8 cellular contexts compared by ENCODE assay signal in the genomic region with DNA sequence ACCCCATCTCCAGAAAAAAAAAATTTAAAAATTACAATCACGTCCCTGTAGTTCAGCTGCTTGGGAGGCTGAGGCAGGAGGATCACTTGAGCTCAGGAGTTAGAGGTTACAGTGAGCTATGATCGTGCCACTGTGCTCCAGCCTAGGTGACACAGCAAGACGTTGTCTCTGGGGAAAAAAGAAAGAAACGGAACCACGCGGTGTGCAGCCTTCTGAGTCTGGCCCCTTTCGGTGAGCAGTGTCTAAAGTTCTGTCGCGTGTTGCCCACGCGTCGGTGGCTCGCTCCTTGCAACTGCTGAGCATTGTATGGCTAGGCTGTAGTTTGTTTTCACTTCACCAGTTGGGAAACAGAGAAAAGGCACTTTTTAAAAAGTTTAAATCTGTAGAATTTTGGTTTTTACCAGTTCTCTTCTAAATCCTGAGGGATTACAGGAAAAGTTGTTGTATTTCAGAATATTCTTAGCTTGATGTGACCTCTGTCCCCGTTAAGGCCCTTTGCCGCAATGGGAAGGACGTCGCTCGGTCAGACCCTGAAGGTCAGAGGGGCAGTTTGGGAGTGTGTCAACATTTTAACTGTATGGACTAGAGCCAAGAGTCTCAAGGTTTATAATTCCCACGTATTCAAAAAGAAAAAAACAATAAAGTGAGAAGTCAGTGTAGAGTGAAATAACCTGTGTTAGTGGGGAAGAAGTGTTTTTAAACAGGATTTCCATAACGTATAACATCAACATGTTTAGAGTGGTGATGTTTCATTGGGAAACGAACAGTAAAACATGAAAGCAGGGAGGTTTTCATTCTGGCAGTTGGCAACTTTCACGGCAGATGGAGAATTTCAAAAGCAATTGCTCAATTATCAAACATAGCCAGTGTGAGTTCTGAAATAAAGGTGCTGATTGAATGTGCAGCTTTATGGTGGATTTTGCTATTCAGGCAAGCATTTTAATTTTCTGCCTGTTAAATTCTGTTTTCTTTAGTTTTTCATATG. TPM values are rescaled to one million over a fixed set of nuclear protein-coding genes. Genes with fewer than 3 reads are reported as not detected.
A peak's percentile ranks its signal among the peaks of the same experiment; 100 is the strongest.
DNase-seq lines count a peak whose midpoint lies in the region; ATAC-seq and TF ChIP-seq lines count a peak whose summit lies in the region.

No MANE protein-coding gene starts in this region.

- POLR2A ChIA-PET in activated CD8-positive, alpha-beta T cell treated with anti-CD3 and anti-CD28 coated beads for 36 hours (lab: Charles Lee) = interaction anchor here (0.5 to 1.5 kb wide), 5 partner anchors 13 to 127 kb away, joined by 3 to 7 read pairs (median 3); no protein-coding TSS in a partner anchor

- peaks cover 41% of the 10 kb centered on the region for H3K36me3 Mint-ChIP-seq in activated CD8-positive, alpha-beta T cell treated with anti-CD3 and anti-CD28 coated beads for 36 hours (ENCODE audit: low read depth)

- peak; percentile 68 for DNase-seq in activated CD8-positive, alpha-beta T cell treated with anti-CD3 and anti-CD28 coated beads for 36 hours
- DNase-seq in left ventricle myocardium inferior (no peak), SW480 (ENCODE audit: low spot score) (no peak), GF-D8 (lab: John Stamatoyannopoulos, UW) (no peak), KBM-7 (no peak), NCI-H2081 treated with DMSO at 0.1 percent for 48 hours (lab: John Stamatoyannopoulos, UW) (no peak)
- peak; percentile 43 for DNase-seq in stimulated activated CD4-positive, alpha-beta T cell treated with anti-CD3 and anti-CD28 coated beads, Interleukin-4, amount 100 ng/mL, for 24 hours

- peak overlapping the region; percentile 45 for H3K4me3 Mint-ChIP-seq in activated CD8-positive, alpha-beta T cell treated with anti-CD3 and anti-CD28 coated beads for 36 hours

- H3K27me3 ChIP-seq in left ventricle myocardium inferior (ENCODE audit: low read depth) = no peaks in the 10 kb centered on the region

- CTCF ChIA-PET in activated CD8-positive, alpha-beta T cell treated with anti-CD3 and anti-CD28 coated beads for 36 hours (lab: Charles Lee) = interaction anchor here (0.7 to 1.7 kb wide), 7 partner anchors 8 to 278 kb away, joined by 3 to 7 read pairs (median 4); no protein-coding TSS in a partner anchor

- ATAC-seq in GM18498 (IDR thresholded peaks at IDR 0.05; ENCODE audit: unreplicated experiment) = peak; percentile 40
- ATAC-seq in activated CD8-positive, alpha-beta T cell treated with anti-CD3 and anti-CD28 coated beads for 36 hours = peak; percentile 46

- in situ Hi-C loops in KBM-7 (cut with MboI; ENCODE audit: low pct_unique_long_range_greater_than_20kb, low sequenced_read_pairs) = no loop called here

- peak overlapping the region; percentile 55 for H3K27ac ChIP-seq in left ventricle myocardium inferior (replicated peaks)

- intact Hi-C loops in activated CD8-positive, alpha-beta T cell treated with anti-CD3 and anti-CD28 coated beads for 36 hours (cut with micrococcal nuclease) = no loop called here
- intact Hi-C loops in left ventricle myocardium inferior (cut with micrococcal nuclease) = no loop called here

- no peaks in the 10 kb centered on the region for H3K9me3 Mint-ChIP-seq in activated CD8-positive, alpha-beta T cell treated with anti-CD3 and anti-CD28 coated beads for 36 hours

- peak overlapping the region; percentile 86 for H3K27ac Mint-ChIP-seq in activated CD8-positive, alpha-beta T cell treated with anti-CD3 and anti-CD28 coated beads for 36 hours

- no peaks in the 10 kb centered on the region for H3K27me3 Mint-ChIP-seq in activated CD8-positive, alpha-beta T cell treated with anti-CD3 and anti-CD28 coated beads for 36 hours

- no peaks in the 10 kb centered on the region for H3K9me3 ChIP-seq in left ventricle myocardium inferior (replicated peaks)

- TF ChIP-seq CTCF in activated CD8-positive, alpha-beta T cell treated with anti-CD3 and anti-CD28 coated beads for 36 hours (IDR thresholded peaks at IDR 0.05) = no peak
- no peak for TF ChIP-seq CTCF in left ventricle myocardium inferior (IDR thresholded peaks at IDR 0.05; ENCODE audit: borderline replicate concordance)

- no peak overlapping the region for H3K4me3 ChIP-seq in left ventricle myocardium inferior

- H3K4me1 Mint-ChIP-seq in activated CD8-positive, alpha-beta T cell treated with anti-CD3 and anti-CD28 coated beads for 36 hours (ENCODE audit: low read depth) = peaks cover 36% of the 10 kb centered on the region

- H3K36me3 ChIP-seq in left ventricle myocardium inferior = peaks cover 43% of the 10 kb centered on the region

- peaks cover 26% of the 10 kb centered on the region for H3K4me1 ChIP-seq in left ventricle myocardium inferior

RNA-seq across cellular contexts. Expression of a gene that starts 45.8 kb away (rescaled TPM):
- under 1 TPM; 0.43 TPM for total RNA-seq in activated CD8-positive, alpha-beta T cell treated with anti-CD3 and anti-CD28 coated beads for 36 hours
- 0.44 TPM for total RNA-seq in left ventricle myocardium inferior

Comparison
In these comparisons a context has a peak if more than half of its experiments do, and no peak if none do; other contexts are left out.
1. DNase-seq: peak in activated CD8-positive, alpha-beta T cell treated with anti-CD3 and anti-CD28 coated beads for 36 hours (single experiment) and stimulated activated CD4-positive, alpha-beta T cell treated with anti-CD3 and anti-CD28 coated beads, Interleukin-4, amount 100 ng/mL, for 24 hours (single experiment); none in left ventricle myocardium inferior (single experiment), SW480 (single experiment), GF-D8 (single experiment), KBM-7 (single experiment) and NCI-H2081 treated with DMSO at 0.1 percent for 48 hours (single experiment).